In the genomic region with DNA sequence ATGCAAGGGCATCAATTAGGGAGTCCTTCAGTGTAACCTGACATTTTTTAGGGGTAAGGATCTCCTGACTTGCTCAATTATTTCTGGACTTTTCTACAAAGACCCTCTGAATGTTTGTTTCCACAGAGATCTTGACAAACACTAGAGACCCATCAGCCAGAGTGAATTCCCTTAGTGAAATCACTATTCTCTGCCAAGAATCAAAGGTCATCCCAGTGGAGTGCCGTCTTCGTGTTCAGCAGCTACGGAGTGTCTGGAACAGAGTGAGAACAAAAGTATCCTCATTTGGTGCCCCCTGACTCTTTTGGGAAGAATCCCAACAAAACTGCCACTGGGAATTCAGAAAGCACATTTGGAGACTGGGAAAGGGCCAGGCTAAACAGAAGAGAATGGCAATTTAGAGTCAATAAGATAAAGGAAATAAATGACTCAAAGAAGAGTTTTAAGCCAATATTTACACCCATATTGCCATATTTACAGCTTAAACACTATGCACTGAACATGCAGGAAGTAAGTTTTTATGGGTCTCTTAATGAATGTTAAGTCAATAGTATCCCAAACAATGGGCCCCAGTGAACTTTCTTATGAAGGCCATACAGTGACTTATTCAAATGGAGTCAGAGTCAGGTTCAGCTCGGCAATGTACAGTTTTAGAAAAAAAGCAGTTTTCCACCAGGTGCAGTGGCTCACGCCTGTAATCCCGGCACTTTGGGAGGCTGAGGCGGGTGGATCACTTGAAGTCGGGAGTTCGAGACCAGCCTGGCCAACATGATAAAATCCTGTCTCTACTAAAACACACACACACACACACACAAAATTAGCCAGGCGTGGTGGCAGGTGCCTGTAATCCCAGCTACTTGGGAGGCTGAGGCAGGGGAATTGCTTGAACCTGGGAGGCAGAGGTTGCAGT, we compare ENCODE assay signal across 1 cellular context.
A peak's percentile ranks its signal among the peaks of the same experiment; 100 is the strongest.
TF ChIP-seq lines count a peak whose summit lies in the region.

No MANE protein-coding gene starts in this region.

TF ChIP-seq in HepG2, 621 proteins besides CTCF, POLR2A, EP300 and RAD21 (continued from another document and continues in another):
- TF ChIP-seq, protein P1, sequence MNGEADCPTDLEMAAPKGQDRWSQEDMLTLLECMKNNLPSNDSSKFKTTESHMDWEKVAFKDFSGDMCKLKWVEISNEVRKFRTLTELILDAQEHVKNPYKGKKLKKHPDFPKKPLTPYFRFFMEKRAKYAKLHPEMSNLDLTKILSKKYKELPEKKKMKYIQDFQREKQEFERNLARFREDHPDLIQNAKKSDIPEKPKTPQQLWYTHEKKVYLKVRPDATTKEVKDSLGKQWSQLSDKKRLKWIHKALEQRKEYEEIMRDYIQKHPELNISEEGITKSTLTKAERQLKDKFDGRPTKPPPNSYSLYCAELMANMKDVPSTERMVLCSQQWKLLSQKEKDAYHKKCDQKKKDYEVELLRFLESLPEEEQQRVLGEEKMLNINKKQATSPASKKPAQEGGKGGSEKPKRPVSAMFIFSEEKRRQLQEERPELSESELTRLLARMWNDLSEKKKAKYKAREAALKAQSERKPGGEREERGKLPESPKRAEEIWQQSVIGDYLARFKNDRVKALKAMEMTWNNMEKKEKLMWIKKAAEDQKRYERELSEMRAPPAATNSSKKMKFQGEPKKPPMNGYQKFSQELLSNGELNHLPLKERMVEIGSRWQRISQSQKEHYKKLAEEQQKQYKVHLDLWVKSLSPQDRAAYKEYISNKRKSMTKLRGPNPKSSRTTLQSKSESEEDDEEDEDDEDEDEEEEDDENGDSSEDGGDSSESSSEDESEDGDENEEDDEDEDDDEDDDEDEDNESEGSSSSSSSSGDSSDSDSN (CRISPR knock-in tag; IDR thresholded peaks at IDR 0.05) = no peak
- TF ChIP-seq PTBP1 (IDR thresholded peaks at IDR 0.05; ENCODE audit: low read depth, low read length, poor library complexity, severe bottlenecking) (no peak), ZNF468 (CRISPR knock-in tag; IDR thresholded peaks at IDR 0.05) (no peak), ARNTL (CRISPR knock-in tag; IDR thresholded peaks at IDR 0.05) (no peak), CEBPB (IDR thresholded peaks at IDR 0.05; ENCODE audit: borderline replicate concordance, low read depth, low read length) (no peak), ZNF781 (CRISPR knock-in tag; IDR thresholded peaks at IDR 0.05; ENCODE audit: borderline replicate concordance, not compliant biosample characterization) (no peak), ISL2 (CRISPR knock-in tag; IDR thresholded peaks at IDR 0.05) (peak; percentile 66; the same call in 1 of the 2 replicates), HHEX (CRISPR knock-in tag; IDR thresholded peaks at IDR 0.05) (peak; percentile 96), ZNF720 (CRISPR knock-in tag; IDR thresholded peaks at IDR 0.05) (no peak), FOXA3 (CRISPR knock-in tag; IDR thresholded peaks at IDR 0.05) (peak; percentile 93), ZNF326 (CRISPR knock-in tag; IDR thresholded peaks at IDR 0.05; ENCODE audit: borderline replicate concordance) (no peak), MBD4 (IDR thresholded peaks at IDR 0.05; ENCODE audit: borderline replicate concordance, low read length) (peak; percentile 45; the same call in 1 of the 2 replicates), PPARG (CRISPR knock-in tag; conservative IDR thresholded peaks at IDR 0.05) (0 out of 2 replicates have a peak, but pooled peaks have one; percentile 21), ZNF891 (CRISPR knock-in tag; IDR thresholded peaks at IDR 0.05) (no peak), SMAD3 (CRISPR knock-in tag; IDR thresholded peaks at IDR 0.05) (no peak), ZNF274 (CRISPR knock-in tag; IDR thresholded peaks at IDR 0.05) (no peak), ZNF850 (CRISPR knock-in tag; conservative IDR thresholded peaks at IDR 0.05) (no peak), ZNF484 (CRISPR knock-in tag; IDR thresholded peaks at IDR 0.05; ENCODE audit: borderline replicate concordance, low read depth) (no peak), NFKBIZ (CRISPR knock-in tag; IDR thresholded peaks at IDR 0.05) (no peak), ZNF350 (CRISPR knock-in tag; IDR thresholded peaks at IDR 0.05; ENCODE audit: borderline replicate concordance, low read depth) (no peak), NBN (conservative IDR thresholded peaks at IDR 0.05) (no peak), MXI1 (IDR thresholded peaks at IDR 0.05; ENCODE audit: borderline replicate concordance, low read depth, low read length) (no peak), ZNF570 (CRISPR knock-in tag; IDR thresholded peaks at IDR 0.05; ENCODE audit: borderline replicate concordance) (no peak), MXD4 (CRISPR knock-in tag; IDR thresholded peaks at IDR 0.05) (no peak), CBX5 (CRISPR knock-in tag; IDR thresholded peaks at IDR 0.05; ENCODE audit: borderline replicate concordance) (no peak), NR2F1 (CRISPR knock-in tag; IDR thresholded peaks at IDR 0.05) (no peak), FOXK1 (CRISPR knock-in tag; IDR thresholded peaks at IDR 0.05; ENCODE audit: borderline replicate concordance, low read depth) (peak; percentile 18; the same call in 1 of the 2 replicates), HNRNPH1 (optimal IDR thresholded peaks at IDR 0.05; ENCODE audit: low read depth, low read length) (no peak), KLF9 (CRISPR knock-in tag; IDR thresholded peaks at IDR 0.05; ENCODE audit: low read depth) (no peak)
- TF ChIP-seq, protein P2, sequence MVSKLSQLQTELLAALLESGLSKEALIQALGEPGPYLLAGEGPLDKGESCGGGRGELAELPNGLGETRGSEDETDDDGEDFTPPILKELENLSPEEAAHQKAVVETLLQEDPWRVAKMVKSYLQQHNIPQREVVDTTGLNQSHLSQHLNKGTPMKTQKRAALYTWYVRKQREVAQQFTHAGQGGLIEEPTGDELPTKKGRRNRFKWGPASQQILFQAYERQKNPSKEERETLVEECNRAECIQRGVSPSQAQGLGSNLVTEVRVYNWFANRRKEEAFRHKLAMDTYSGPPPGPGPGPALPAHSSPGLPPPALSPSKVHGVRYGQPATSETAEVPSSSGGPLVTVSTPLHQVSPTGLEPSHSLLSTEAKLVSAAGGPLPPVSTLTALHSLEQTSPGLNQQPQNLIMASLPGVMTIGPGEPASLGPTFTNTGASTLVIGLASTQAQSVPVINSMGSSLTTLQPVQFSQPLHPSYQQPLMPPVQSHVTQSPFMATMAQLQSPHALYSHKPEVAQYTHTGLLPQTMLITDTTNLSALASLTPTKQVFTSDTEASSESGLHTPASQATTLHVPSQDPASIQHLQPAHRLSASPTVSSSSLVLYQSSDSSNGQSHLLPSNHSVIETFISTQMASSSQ (IDR thresholded peaks at IDR 0.05; ENCODE audit: low read depth) = no peak
- TF ChIP-seq, protein P2 (CRISPR knock-in tag; IDR thresholded peaks at IDR 0.05; ENCODE audit: borderline replicate concordance) = no peak
- TF ChIP-seq, protein P3, sequence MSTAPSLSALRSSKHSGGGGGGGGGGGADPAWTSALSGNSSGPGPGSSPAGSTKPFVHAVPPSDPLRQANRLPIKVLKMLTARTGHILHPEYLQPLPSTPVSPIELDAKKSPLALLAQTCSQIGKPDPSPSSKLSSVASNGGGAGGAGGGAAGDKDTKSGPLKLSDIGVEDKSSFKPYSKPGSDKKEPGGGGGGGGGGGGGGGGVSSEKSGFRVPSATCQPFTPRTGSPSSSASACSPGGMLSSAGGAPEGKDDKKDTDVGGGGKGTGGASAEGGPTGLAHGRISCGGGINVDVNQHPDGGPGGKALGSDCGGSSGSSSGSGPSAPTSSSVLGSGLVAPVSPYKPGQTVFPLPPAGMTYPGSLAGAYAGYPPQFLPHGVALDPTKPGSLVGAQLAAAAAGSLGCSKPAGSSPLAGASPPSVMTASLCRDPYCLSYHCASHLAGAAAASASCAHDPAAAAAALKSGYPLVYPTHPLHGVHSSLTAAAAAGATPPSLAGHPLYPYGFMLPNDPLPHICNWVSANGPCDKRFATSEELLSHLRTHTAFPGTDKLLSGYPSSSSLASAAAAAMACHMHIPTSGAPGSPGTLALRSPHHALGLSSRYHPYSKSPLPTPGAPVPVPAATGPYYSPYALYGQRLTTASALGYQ (CRISPR knock-in tag; IDR thresholded peaks at IDR 0.05) = peak; percentile 71
- TF ChIP-seq, protein P4, sequence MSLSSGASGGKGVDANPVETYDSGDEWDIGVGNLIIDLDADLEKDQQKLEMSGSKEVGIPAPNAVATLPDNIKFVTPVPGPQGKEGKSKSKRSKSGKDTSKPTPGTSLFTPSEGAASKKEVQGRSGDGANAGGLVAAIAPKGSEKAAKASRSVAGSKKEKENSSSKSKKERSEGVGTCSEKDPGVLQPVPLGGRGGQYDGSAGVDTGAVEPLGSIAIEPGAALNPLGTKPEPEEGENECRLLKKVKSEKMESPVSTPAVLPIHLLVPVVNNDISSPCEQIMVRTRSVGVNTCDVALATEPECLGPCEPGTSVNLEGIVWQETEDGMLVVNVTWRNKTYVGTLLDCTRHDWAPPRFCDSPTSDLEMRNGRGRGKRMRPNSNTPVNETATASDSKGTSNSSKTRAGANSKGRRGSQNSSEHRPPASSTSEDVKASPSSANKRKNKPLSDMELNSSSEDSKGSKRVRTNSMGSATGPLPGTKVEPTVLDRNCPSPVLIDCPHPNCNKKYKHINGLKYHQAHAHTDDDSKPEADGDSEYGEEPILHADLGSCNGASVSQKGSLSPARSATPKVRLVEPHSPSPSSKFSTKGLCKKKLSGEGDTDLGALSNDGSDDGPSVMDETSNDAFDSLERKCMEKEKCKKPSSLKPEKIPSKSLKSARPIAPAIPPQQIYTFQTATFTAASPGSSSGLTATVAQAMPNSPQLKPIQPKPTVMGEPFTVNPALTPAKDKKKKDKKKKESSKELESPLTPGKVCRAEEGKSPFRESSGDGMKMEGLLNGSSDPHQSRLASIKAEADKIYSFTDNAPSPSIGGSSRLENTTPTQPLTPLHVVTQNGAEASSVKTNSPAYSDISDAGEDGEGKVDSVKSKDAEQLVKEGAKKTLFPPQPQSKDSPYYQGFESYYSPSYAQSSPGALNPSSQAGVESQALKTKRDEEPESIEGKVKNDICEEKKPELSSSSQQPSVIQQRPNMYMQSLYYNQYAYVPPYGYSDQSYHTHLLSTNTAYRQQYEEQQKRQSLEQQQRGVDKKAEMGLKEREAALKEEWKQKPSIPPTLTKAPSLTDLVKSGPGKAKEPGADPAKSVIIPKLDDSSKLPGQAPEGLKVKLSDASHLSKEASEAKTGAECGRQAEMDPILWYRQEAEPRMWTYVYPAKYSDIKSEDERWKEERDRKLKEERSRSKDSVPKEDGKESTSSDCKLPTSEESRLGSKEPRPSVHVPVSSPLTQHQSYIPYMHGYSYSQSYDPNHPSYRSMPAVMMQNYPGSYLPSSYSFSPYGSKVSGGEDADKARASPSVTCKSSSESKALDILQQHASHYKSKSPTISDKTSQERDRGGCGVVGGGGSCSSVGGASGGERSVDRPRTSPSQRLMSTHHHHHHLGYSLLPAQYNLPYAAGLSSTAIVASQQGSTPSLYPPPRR (CRISPR knock-in tag; IDR thresholded peaks at IDR 0.05; ENCODE audit: borderline replicate concordance) = peak; percentile 98
- TF ChIP-seq, protein P5, sequence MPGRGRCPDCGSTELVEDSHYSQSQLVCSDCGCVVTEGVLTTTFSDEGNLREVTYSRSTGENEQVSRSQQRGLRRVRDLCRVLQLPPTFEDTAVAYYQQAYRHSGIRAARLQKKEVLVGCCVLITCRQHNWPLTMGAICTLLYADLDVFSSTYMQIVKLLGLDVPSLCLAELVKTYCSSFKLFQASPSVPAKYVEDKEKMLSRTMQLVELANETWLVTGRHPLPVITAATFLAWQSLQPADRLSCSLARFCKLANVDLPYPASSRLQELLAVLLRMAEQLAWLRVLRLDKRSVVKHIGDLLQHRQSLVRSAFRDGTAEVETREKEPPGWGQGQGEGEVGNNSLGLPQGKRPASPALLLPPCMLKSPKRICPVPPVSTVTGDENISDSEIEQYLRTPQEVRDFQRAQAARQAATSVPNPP (CRISPR knock-in tag; IDR thresholded peaks at IDR 0.05) = no peak
- TF ChIP-seq, protein P6, sequence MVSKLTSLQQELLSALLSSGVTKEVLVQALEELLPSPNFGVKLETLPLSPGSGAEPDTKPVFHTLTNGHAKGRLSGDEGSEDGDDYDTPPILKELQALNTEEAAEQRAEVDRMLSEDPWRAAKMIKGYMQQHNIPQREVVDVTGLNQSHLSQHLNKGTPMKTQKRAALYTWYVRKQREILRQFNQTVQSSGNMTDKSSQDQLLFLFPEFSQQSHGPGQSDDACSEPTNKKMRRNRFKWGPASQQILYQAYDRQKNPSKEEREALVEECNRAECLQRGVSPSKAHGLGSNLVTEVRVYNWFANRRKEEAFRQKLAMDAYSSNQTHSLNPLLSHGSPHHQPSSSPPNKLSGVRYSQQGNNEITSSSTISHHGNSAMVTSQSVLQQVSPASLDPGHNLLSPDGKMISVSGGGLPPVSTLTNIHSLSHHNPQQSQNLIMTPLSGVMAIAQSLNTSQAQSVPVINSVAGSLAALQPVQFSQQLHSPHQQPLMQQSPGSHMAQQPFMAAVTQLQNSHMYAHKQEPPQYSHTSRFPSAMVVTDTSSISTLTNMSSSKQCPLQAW (CRISPR knock-in tag; IDR thresholded peaks at IDR 0.05) = no peak
- TF ChIP-seq, protein P7, sequence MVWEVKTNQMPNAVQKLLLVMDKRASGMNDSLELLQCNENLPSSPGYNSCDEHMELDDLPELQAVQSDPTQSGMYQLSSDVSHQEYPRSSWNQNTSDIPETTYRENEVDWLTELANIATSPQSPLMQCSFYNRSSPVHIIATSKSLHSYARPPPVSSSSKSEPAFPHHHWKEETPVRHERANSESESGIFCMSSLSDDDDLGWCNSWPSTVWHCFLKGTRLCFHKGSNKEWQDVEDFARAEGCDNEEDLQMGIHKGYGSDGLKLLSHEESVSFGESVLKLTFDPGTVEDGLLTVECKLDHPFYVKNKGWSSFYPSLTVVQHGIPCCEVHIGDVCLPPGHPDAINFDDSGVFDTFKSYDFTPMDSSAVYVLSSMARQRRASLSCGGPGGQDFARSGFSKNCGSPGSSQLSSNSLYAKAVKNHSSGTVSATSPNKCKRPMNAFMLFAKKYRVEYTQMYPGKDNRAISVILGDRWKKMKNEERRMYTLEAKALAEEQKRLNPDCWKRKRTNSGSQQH (CRISPR knock-in tag; IDR thresholded peaks at IDR 0.05; ENCODE audit: low read depth) = no peak
